Comparison of ENCODE assay signal across 8 cellular contexts in the genomic region with DNA sequence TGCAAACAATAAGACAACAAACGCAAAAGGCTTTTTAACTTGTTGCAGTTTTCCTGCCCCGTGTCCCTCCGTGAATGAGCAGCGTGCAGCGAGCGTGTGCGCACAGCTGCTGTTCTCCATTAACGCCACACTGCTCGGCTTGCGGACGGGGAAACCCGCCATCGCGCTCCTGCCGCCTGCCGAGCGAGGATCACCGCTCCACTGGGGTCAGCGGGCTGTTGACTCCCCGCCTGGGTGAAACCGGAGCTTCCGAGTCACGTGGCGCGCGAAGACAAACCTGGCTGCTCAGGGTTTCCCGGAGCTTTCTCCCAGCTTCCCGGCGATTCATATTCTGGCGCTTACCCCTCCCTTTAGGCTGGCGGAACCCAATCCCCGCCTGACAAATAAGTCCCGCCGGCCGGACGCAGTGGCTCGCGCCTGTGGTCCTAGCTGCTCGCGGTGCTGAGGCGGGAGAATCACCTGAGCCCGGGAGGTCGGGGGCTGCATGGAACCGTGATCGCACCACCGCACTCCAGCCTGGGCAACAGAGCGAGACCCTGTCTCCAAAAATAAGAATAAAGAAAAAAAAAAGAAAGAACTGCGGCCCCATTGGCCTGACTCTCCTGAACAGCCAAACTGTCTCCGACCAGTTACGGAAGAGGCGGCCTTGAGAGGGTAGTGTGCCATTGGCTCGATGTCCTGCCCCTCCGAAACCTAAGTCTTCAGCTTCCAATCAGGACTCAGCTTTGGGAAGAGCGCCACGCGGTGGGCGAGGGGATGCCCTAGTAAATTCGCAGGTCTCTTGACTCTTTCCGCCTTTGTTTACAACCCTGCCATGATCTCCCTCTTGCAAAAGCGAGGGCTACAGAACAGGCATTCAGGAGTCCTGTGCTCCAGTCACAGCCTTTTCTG. TPM values are rescaled to one million over a fixed set of nuclear protein-coding genes. Genes with fewer than 3 reads are reported as not detected.
DNase-seq lines count a peak whose midpoint lies in the region; ATAC-seq and TF ChIP-seq lines count a peak whose summit lies in the region.

A gene with protein sequence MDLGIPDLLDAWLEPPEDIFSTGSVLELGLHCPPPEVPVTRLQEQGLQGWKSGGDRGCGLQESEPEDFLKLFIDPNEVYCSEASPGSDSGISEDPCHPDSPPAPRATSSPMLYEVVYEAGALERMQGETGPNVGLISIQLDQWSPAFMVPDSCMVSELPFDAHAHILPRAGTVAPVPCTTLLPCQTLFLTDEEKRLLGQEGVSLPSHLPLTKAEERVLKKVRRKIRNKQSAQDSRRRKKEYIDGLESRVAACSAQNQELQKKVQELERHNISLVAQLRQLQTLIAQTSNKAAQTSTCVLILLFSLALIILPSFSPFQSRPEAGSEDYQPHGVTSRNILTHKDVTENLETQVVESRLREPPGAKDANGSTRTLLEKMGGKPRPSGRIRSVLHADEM (plus strand): TSS at position 794 of the 891 bp plus-strand sequence. CDS start 624 bp downstream, outside the sequence.

- H3K27me3 ChIP-seq in Panc1 (ENCODE audit: control insufficient read depth, insufficient read depth, low read length), result no peaks in the 10 kb centered on the region

- H3K27me3 Mint-ChIP-seq in activated T-helper 1 cell treated with anti-CD3 and anti-CD28 coated beads, Interleukin-12 subunit alpha, Interleukin-12 subunit beta, Interleukin-2, Interleukin-4 antibody, amounts not matched to agents 30 ng/mL and 10 ng/mL and 1 ng/mL, durations not matched to agents 14 hours and 24 hours and 36 hours (ENCODE audit: insufficient read depth), result no peaks in the 10 kb centered on the region
- no peaks in the 10 kb centered on the region for H3K27me3 Mint-ChIP-seq in naive B cell

- H3K27ac ChIP-seq in KOPT-K1 (ENCODE audit: low read depth, low read length, poor library complexity, severe bottlenecking) (peak within 1 kb of the TSS; percentile 88), Panc1 (ENCODE audit: low read length) (peak within 1 kb of the TSS; percentile 97)

- in situ Hi-C loops in Panc1 (cut with HindIII; ENCODE audit: low pct_unique_long_range_greater_than_20kb, low sequenced_read_pairs), result no loop called here

- intact Hi-C loops in Panc1 (cut with micrococcal nuclease; ENCODE audit: unreplicated experiment), result no loop called here
- intact Hi-C loops in activated T-helper 1 cell treated with anti-CD3 and anti-CD28 coated beads, Interleukin-12 subunit alpha, Interleukin-12 subunit beta, Interleukin-2, Interleukin-4 antibody, amounts not matched to agents 30 ng/mL and 10 ng/mL and 1 ng/mL, durations not matched to agents 14 hours and 24 hours and 36 hours (cut with micrococcal nuclease), result loop anchor here (1.0 to 10.0 kb wide), 8 partner anchors 9 to 423 kb away; a partner anchor contains a TSS

- peaks cover 52% of the 10 kb centered on the region for H3K4me1 Mint-ChIP-seq in activated T-helper 1 cell treated with anti-CD3 and anti-CD28 coated beads, Interleukin-12 subunit alpha, Interleukin-12 subunit beta, Interleukin-2, Interleukin-4 antibody, amounts not matched to agents 30 ng/mL and 10 ng/mL and 1 ng/mL, durations not matched to agents 14 hours and 24 hours and 36 hours (ENCODE audit: low read depth)
- H3K4me1 Mint-ChIP-seq in naive B cell, result peaks cover 42 to 71% (median 64%) of the 10 kb centered on the region in 3 donors

- no peak for TF ChIP-seq CTCF in Panc1 (IDR thresholded peaks at IDR 0.05)

- peak within 1 kb of the TSS; percentile 66 to 70 for H3K4me3 ChIP-seq in Panc1 (ENCODE audit: low read depth in 2 of 2, low read length in 2 of 2)

- peaks cover 12% of the 10 kb centered on the region for H3K36me3 Mint-ChIP-seq in activated T-helper 1 cell treated with anti-CD3 and anti-CD28 coated beads, Interleukin-12 subunit alpha, Interleukin-12 subunit beta, Interleukin-2, Interleukin-4 antibody, amounts not matched to agents 30 ng/mL and 10 ng/mL and 1 ng/mL, durations not matched to agents 14 hours and 24 hours and 36 hours (ENCODE audit: low read depth)
- no peaks in the 10 kb centered on the region for H3K36me3 Mint-ChIP-seq in naive B cell

- ATAC-seq in GM21825 (IDR thresholded peaks at IDR 0.05; ENCODE audit: unreplicated experiment), result peak; percentile 64
- ATAC-seq in Panc1, result peak; percentile 84
- peak; percentile 85 to 87 for ATAC-seq in naive B cell (ENCODE audit: low read depth in 2 of 2)

- H3K9me3 ChIP-seq in KOPT-K1 (ENCODE audit: insufficient read depth, low read length, poor library complexity, severe bottlenecking), result no peaks in the 10 kb centered on the region
- H3K9me3 ChIP-seq in Panc1 (ENCODE audit: control insufficient read depth, insufficient read depth, low read depth, low read length), result no peaks in the 10 kb centered on the region

- CTCF ChIA-PET in Panc1 (lab: Charles Lee), result interaction anchor here (0.5 to 1.4 kb wide), 5 partner anchors 10 to 289 kb away, joined by 5 to 9 read pairs (median 6); a partner anchor contains a TSS

- H3K36me3 ChIP-seq in KOPT-K1 (ENCODE audit: insufficient read depth, low read length), result 0 out of 2 replicates have a peak, but pooled peaks cover 1% of the 10 kb centered on the region
- no peaks in the 10 kb centered on the region; the same call in 1 of the 2 replicates for H3K36me3 ChIP-seq in Panc1 (ENCODE audit: control insufficient read depth, insufficient read depth, low read length)

- H3K4me1 ChIP-seq in Panc1 (ENCODE audit: control insufficient read depth, insufficient read depth, low read length), result peaks cover 13% of the 10 kb centered on the region; the same call in 1 of the 2 replicates

- peak within 1 kb of the TSS; percentile 97 for H3K4me3 Mint-ChIP-seq in activated T-helper 1 cell treated with anti-CD3 and anti-CD28 coated beads, Interleukin-12 subunit alpha, Interleukin-12 subunit beta, Interleukin-2, Interleukin-4 antibody, amounts not matched to agents 30 ng/mL and 10 ng/mL and 1 ng/mL, durations not matched to agents 14 hours and 24 hours and 36 hours
- peak within 1 kb of the TSS; percentile 92 to 100 (median 98) for H3K4me3 Mint-ChIP-seq in naive B cell

- H3K9me3 Mint-ChIP-seq in activated T-helper 1 cell treated with anti-CD3 and anti-CD28 coated beads, Interleukin-12 subunit alpha, Interleukin-12 subunit beta, Interleukin-2, Interleukin-4 antibody, amounts not matched to agents 30 ng/mL and 10 ng/mL and 1 ng/mL, durations not matched to agents 14 hours and 24 hours and 36 hours, result peaks cover 3% of the 10 kb centered on the region
- no peaks in the 10 kb centered on the region for H3K9me3 Mint-ChIP-seq in naive B cell

- TSS peak; percentile 30 for BruUV-seq in Panc1 (replicated peaks; lab: Mats Ljungman, UMichigan)

- peak within 1 kb of the TSS; percentile 95 for H3K27ac Mint-ChIP-seq in activated T-helper 1 cell treated with anti-CD3 and anti-CD28 coated beads, Interleukin-12 subunit alpha, Interleukin-12 subunit beta, Interleukin-2, Interleukin-4 antibody, amounts not matched to agents 30 ng/mL and 10 ng/mL and 1 ng/mL, durations not matched to agents 14 hours and 24 hours and 36 hours
- peak within 1 kb of the TSS; percentile 94 to 100 (median 98) for H3K27ac Mint-ChIP-seq in naive B cell

- POLR2A ChIA-PET in Panc1 (lab: Charles Lee), result interaction anchor here (0.6 to 1.4 kb wide), 4 partner anchors 10 to 66 kb away, joined by 3 to 4 read pairs (median 4); a partner anchor contains a TSS

- DNase-seq in EH (ENCODE audit: low read depth) (peak; percentile 97), Panc1 (ENCODE audit: low read depth, low spot score) (peak; percentile 83), fibroblast of gingiva (ENCODE audit: low read depth) (peak; percentile 98), naive B cell (peak; percentile 91)
- peak; percentile 80 for DNase-seq in activated T-helper 1 cell treated with anti-CD3 and anti-CD28 coated beads, Interleukin-12 subunit alpha, Interleukin-12 subunit beta, Interleukin-2, Interleukin-4 antibody, amounts not matched to agents 30 ng/mL and 10 ng/mL and 1 ng/mL, durations not matched to agents 14 hours and 24 hours and 36 hours (ENCODE audit: low spot score)
- peak; percentile 82 for DNase-seq in stimulated activated naive CD4-positive, alpha-beta T cell treated with Interleukin-2 at 50 U/mL for 16 hours (lab: John Stamatoyannopoulos, UW)

RNA-seq across cellular contexts. Expression of the gene that starts here (rescaled TPM):
- total RNA-seq in Panc1 (2021; ENCODE audit: unreplicated experiment), result 12.3 TPM
- polyA plus RNA-seq in Panc1 (2012; ENCODE audit: insufficient read length), result 14.8 TPM
- total RNA-seq in activated T-helper 1 cell treated with anti-CD3 and anti-CD28 coated beads, Interleukin-12 subunit alpha, Interleukin-12 subunit beta, Interleukin-2, Interleukin-4 antibody, amounts not matched to agents 30 ng/mL and 10 ng/mL and 1 ng/mL, durations not matched to agents 14 hours and 24 hours and 36 hours, result 8.1 and 9.8 TPM in 2 replicates
- polyA plus RNA-seq in naive B cell (ENCODE audit: low read depth in 6 of 6), result 10 to 100 TPM; 12.2 to 16.9 (median 15.6) TPM

Comparison
In these comparisons a context has a peak if more than half of its experiments do, and no peak if none do; other contexts are left out.
1. Peak in every context shown above with its lines: DNase-seq, ATAC-seq, H3K4me3 ChIP-seq and H3K27ac ChIP-seq.